22 cellular contexts compared by ENCODE assay signal in genomic region chr11:132523929-132524328, GRCh38.
"Had no signal": no experiment of that assay in that cellular context is flagged by ENCODE, and none has a peak within 500 bp of the region (broad histone marks: within the 10 kb centered on the region; RNA-seq: fewer than 3 reads in every experiment).

No MANE protein-coding gene starts in this region.

- H3K9me3 Mint-ChIP-seq: memory B cell had no signal

- H3K27me3 ChIP-seq: right lobe of liver had no signal

- H3K36me3 ChIP-seq: left ventricle myocardium inferior, pancreas, right lobe of liver, thoracic aorta had no signal

- H3K4me2 ChIP-seq: smooth muscle cell had no signal

- H3K36me3 Mint-ChIP-seq: memory B cell; naive thymus-derived CD8-positive, alpha-beta T cell; stimulated activated memory B cell treated with anti-CD40 and anti-IgM and Interleukin-4, amounts not matched to agents 10 μg/mL and 1 μg/mL and 100 μg/mL, for 72 hours had no signal

- H3K4me3 ChIP-seq: coronary artery, left ventricle myocardium inferior, pancreas, right lobe of liver, smooth muscle cell, thoracic aorta had no signal

- H3K27me3 Mint-ChIP-seq: central memory CD8-positive, alpha-beta T cell; memory B cell; stimulated activated memory B cell treated with anti-CD40 and anti-IgM and Interleukin-4, amounts not matched to agents 10 μg/mL and 1 μg/mL and 100 μg/mL, for 72 hours had no signal

- H3K4me1 Mint-ChIP-seq: central memory CD8-positive, alpha-beta T cell; memory B cell; naive thymus-derived CD8-positive, alpha-beta T cell; stimulated activated memory B cell treated with anti-CD40 and anti-IgM and Interleukin-4, amounts not matched to agents 10 μg/mL and 1 μg/mL and 100 μg/mL, for 72 hours had no signal

- DNase-seq: activated CD4-positive, alpha-beta T cell treated with anti-CD3 and anti-CD28 coated beads for 1 hour; activated CD8-positive, alpha-beta memory T cell treated with anti-CD3 and anti-CD28 coated beads for 24 hours; activated CD8-positive, alpha-beta memory T cell treated with anti-CD3 and anti-CD28 coated beads, Interleukin-2, amount 50 U/mL, for 48 hours; activated effector memory CD4-positive, alpha-beta T cell treated with anti-CD3 and anti-CD28 coated beads, Interleukin-2, amount 50 U/mL, for 16 hours; activated naive CD4-positive, alpha-beta T cell treated with anti-CD3 and anti-CD28 coated beads, Interleukin-2, amount 50 U/mL, for 16 hours; activated T-cell treated with anti-CD3 and anti-CD28 coated beads, Interleukin-2, amount 50 U/mL, for 72 hours; aorta; foreskin melanocyte; glutamatergic neuron; hypothalamus; left ventricle myocardium inferior; naive thymus-derived CD8-positive, alpha-beta T cell; pancreas; right lobe of liver; stimulated activated CD4-positive, alpha-beta T cell treated with anti-CD3 and anti-CD28 coated beads, Interleukin-4, amount 100 ng/mL, for 4 hours had no signal

- H3K9me3 ChIP-seq: pancreas, right lobe of liver, thoracic aorta had no signal

- H3K27ac Mint-ChIP-seq: activated T-cell treated with anti-CD3 and anti-CD28 coated beads, Interleukin-2, amount 50 U/mL, for 72 hours; memory B cell; naive thymus-derived CD8-positive, alpha-beta T cell; stimulated activated memory B cell treated with anti-CD40 and anti-IgM and Interleukin-4, amounts not matched to agents 10 μg/mL and 1 μg/mL and 100 μg/mL, for 72 hours; T-helper 1 cell treated with Interleukin-12 subunit alpha and Interleukin-12 subunit beta and Interleukin-4 antibody, amounts not matched to agents 30 μg/mL and 1 μg/mL, for 36 hours had no signal

- H3K4me1 ChIP-seq: left ventricle myocardium inferior, pancreas, right lobe of liver had no signal

- ATAC-seq: activated T-cell treated with anti-CD3 and anti-CD28 coated beads, Interleukin-2, amount 50 U/mL, for 72 hours; naive thymus-derived CD8-positive, alpha-beta T cell; pancreas; right lobe of liver; stimulated activated memory B cell treated with anti-CD40 and anti-IgM and Interleukin-4, amounts not matched to agents 10 μg/mL and 1 μg/mL and 100 μg/mL, for 72 hours had no signal

- H3K27ac ChIP-seq: coronary artery, left ventricle myocardium inferior, pancreas, right lobe of liver, thoracic aorta had no signal

- H3K4me3 Mint-ChIP-seq: activated T-cell treated with anti-CD3 and anti-CD28 coated beads, Interleukin-2, amount 50 U/mL, for 72 hours; central memory CD8-positive, alpha-beta T cell; memory B cell; naive thymus-derived CD8-positive, alpha-beta T cell; stimulated activated memory B cell treated with anti-CD40 and anti-IgM and Interleukin-4, amounts not matched to agents 10 μg/mL and 1 μg/mL and 100 μg/mL, for 72 hours; T-helper 1 cell treated with Interleukin-12 subunit alpha and Interleukin-12 subunit beta and Interleukin-4 antibody, amounts not matched to agents 30 μg/mL and 1 μg/mL, for 36 hours had no signal
